Comparison of ENCODE assay signal across 24 cellular contexts in genomic region chr10:28890121-28890950, GRCh38.
"Had no signal": no experiment of that assay in that cellular context is flagged by ENCODE, and none has a peak within 500 bp of the region (broad histone marks: within the 10 kb centered on the region; RNA-seq: fewer than 3 reads in every experiment).

No MANE protein-coding gene starts in this region.

- H3K9me3 ChIP-seq: adrenal gland, ascending aorta, sigmoid colon, spleen, tibial artery had no signal

- H3K9ac ChIP-seq: neural progenitor cell had no signal

- H3K36me3 ChIP-seq: adrenal gland, ascending aorta, neural progenitor cell, sigmoid colon, spleen, tibial artery had no signal

- H3K4me2 ChIP-seq: hepatocyte, neural progenitor cell had no signal

- H3K27me3 ChIP-seq: adrenal gland, ascending aorta, hepatocyte, neural progenitor cell, sigmoid colon, spleen, tibial artery had no signal

- H3K27ac ChIP-seq: adrenal gland, ascending aorta, hepatocyte, neural progenitor cell, sigmoid colon, spleen, tibial artery had no signal

- H3K9me3 Mint-ChIP-seq: activated B cell treated with CpG ODN at 0.5 μM for 24 hours; activated CD4-positive, alpha-beta memory T cell treated with anti-CD3 and anti-CD28 coated beads for 36 hours; activated naive CD4-positive, alpha-beta T cell treated with anti-CD3 and anti-CD28 coated beads, Interleukin-2, amount 50 U/mL, for 24 hours; activated T-cell treated with anti-CD3 and anti-CD28 coated beads, Interleukin-2, amount 50 U/mL, for 72 hours; immature natural killer cell; neural progenitor cell; stimulated activated naive CD8-positive, alpha-beta T cell treated with anti-CD3 and anti-CD28 coated beads, Interleukin-15, Interleukin-2, amounts not matched to agents 100 ng/mL and 50 ng/mL, for 24 hours had no signal

- FAIRE-seq: colon had no signal

- H3K79me2 ChIP-seq: hepatocyte had no signal

- H3K27me3 Mint-ChIP-seq: activated B cell treated with CpG ODN at 0.5 μM for 24 hours; activated CD4-positive, alpha-beta memory T cell treated with anti-CD3 and anti-CD28 coated beads for 36 hours; stimulated activated naive CD8-positive, alpha-beta T cell treated with anti-CD3 and anti-CD28 coated beads, Interleukin-15, Interleukin-2, amounts not matched to agents 100 ng/mL and 50 ng/mL, for 24 hours; T-helper 17 cell had no signal

- H3K36me3 Mint-ChIP-seq: activated CD4-positive, alpha-beta memory T cell treated with anti-CD3 and anti-CD28 coated beads for 36 hours; activated naive CD4-positive, alpha-beta T cell treated with anti-CD3 and anti-CD28 coated beads, Interleukin-2, amount 50 U/mL, for 24 hours; immature natural killer cell; neural progenitor cell had no signal

- H2AFZ ChIP-seq: hepatocyte, neural progenitor cell had no signal

- H3K4me1 ChIP-seq: adrenal gland, neural progenitor cell, spleen, tibial artery had no signal

- H3K4me1 Mint-ChIP-seq: activated B cell treated with CpG ODN at 0.5 μM for 24 hours; activated naive CD4-positive, alpha-beta T cell treated with anti-CD3 and anti-CD28 coated beads, Interleukin-2, amount 50 U/mL, for 24 hours; immature natural killer cell; T-helper 17 cell had no signal

- H3K27ac Mint-ChIP-seq: activated B cell treated with CpG ODN at 0.5 μM for 24 hours; activated CD4-positive, alpha-beta memory T cell treated with anti-CD3 and anti-CD28 coated beads for 36 hours; activated naive CD4-positive, alpha-beta T cell treated with anti-CD3 and anti-CD28 coated beads, Interleukin-2, amount 50 U/mL, for 24 hours; activated T-cell treated with anti-CD3 and anti-CD28 coated beads, Interleukin-2, amount 50 U/mL, for 72 hours; immature natural killer cell; neural progenitor cell; stimulated activated naive CD8-positive, alpha-beta T cell treated with anti-CD3 and anti-CD28 coated beads, Interleukin-15, Interleukin-2, amounts not matched to agents 100 ng/mL and 50 ng/mL, for 24 hours; T-helper 17 cell had no signal

- H3K4me3 Mint-ChIP-seq: activated B cell treated with CpG ODN at 0.5 μM for 24 hours; activated CD4-positive, alpha-beta memory T cell treated with anti-CD3 and anti-CD28 coated beads for 36 hours; activated naive CD4-positive, alpha-beta T cell treated with anti-CD3 and anti-CD28 coated beads, Interleukin-2, amount 50 U/mL, for 24 hours; activated T-cell treated with anti-CD3 and anti-CD28 coated beads, Interleukin-2, amount 50 U/mL, for 72 hours; immature natural killer cell; stimulated activated naive CD8-positive, alpha-beta T cell treated with anti-CD3 and anti-CD28 coated beads, Interleukin-15, Interleukin-2, amounts not matched to agents 100 ng/mL and 50 ng/mL, for 24 hours; T-helper 17 cell had no signal

- H3K4me3 ChIP-seq: adrenal gland, ascending aorta, hepatocyte, neural progenitor cell, sigmoid colon, spleen, tibial artery had no signal

- DNase-seq: activated B cell treated with CpG ODN at 0.5 μM for 24 hours; activated CD4-positive, alpha-beta memory T cell treated with anti-CD3 and anti-CD28 coated beads for 36 hours; activated CD4-positive, alpha-beta T cell treated with anti-CD3 and anti-CD28 coated beads for 48 hours; activated gamma-delta T cell; adrenal gland; central memory CD4-positive, alpha-beta T cell; effector memory CD4-positive, alpha-beta T cell; foreskin melanocyte; glutamatergic neuron; immature natural killer cell; retina; sigmoid colon; spleen; stimulated activated CD4-positive, alpha-beta T cell treated with anti-CD3 and anti-CD28 coated beads, Interleukin-4, amount 100 ng/mL, for 24 hours; SW 1271; T-helper 17 cell; tibial artery had no signal
